ENCODE assay signal across 21 cellular contexts in the genomic region with DNA sequence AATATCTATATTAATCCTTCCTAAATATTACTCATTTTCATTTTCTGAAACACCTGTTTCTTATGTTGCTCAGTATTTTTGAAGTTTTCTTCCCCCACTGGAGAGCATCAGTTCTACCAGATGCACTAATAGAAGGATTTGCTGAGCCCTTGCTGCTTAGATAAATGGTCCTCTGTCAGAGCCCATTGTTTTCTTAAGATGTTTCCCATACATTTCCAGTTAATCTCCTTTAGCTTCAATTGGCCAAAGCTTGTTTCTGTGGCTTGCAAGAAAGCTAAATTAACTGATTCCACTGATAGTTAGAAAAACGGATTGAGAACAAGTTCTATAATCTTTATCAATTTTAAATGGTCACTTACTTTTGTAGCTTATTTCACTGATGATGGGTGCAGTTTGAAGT.
A peak's percentile ranks its signal among the peaks of the same experiment; 100 is the strongest.
DNase-seq lines count a peak whose midpoint lies in the region; ATAC-seq and TF ChIP-seq lines count a peak whose summit lies in the region.
"Had no signal": no experiment of that assay in that cellular context is flagged by ENCODE, and none has a peak within 500 bp of the region (broad histone marks: within the 10 kb centered on the region; RNA-seq: fewer than 3 reads in every experiment).

No MANE protein-coding gene starts in this region.

- H3K9ac ChIP-seq in HCT116 (ENCODE audit: low read length) (no peak overlapping the region), mesendoderm (ENCODE audit: low read length) (no peak overlapping the region)
- H3K9ac ChIP-seq: BLaER1 treated with 17β-estradiol and CSF1 and Interleukin-3, amounts not matched to agents 10 nM and 100 nM; SK-N-SH had no signal

- H3K4me1 ChIP-seq in HCT116 (ENCODE audit: control insufficient read depth in 1 of 2, insufficient read depth in 2 of 2, low read length in 2 of 2) (no peaks in the 10 kb centered on the region), mesendoderm (ENCODE audit: control insufficient read depth, low read depth, low read length) (no peaks in the 10 kb centered on the region), PC-9 (replicated peaks; ENCODE audit: insufficient read depth) (no peaks in the 10 kb centered on the region)

- intact Hi-C loops in HCT116 (cut with micrococcal nuclease) (no loop called here), PC-9 (cut with micrococcal nuclease; ENCODE audit: unreplicated experiment) (no loop called here)

- H3K56ac ChIP-seq in mesendoderm (ENCODE audit: low read length) = no peak overlapping the region

- H3K9me3 Mint-ChIP-seq in WTC11 = no peaks in the 10 kb centered on the region

- TF ChIP-seq CTCF in HCT116 (IDR thresholded peaks at IDR 0.05 in 2 of 3, conservative IDR thresholded peaks at IDR 0.05 in 1 of 3; ENCODE audit: borderline replicate concordance in 1 of 3, insufficient read depth in 1 of 3, low read depth in 2 of 3, low read length in 2 of 3) (no peak), WTC11 (IDR thresholded peaks at IDR 0.05) (no peak), PC-9 (conservative IDR thresholded peaks at IDR 0.05) (no peak)

- peak; percentile 9 for DNase-seq in D341Med (ENCODE audit: low spot score)
- DNase-seq in HCT116 (ENCODE audit: low read depth, low spot score) = no peak
- DNase-seq in WTC11 (ENCODE audit: low spot score) = no peak
- DNase-seq in mesendoderm = peak; percentile 46
- no peak for DNase-seq in NCI-H510A (lab: John Stamatoyannopoulos, UW)
- DNase-seq in PC-9 = no peak
- DNase-seq in DMS53 (lab: John Stamatoyannopoulos, UW) = no peak
- DNase-seq: AML-193; CD4-positive, alpha-beta T cell; DMS79; EL; GDM1; NCI-H1092; NCI-H1436; NCI-H187; NCI-H2227 treated with DMSO at 0.1 percent for 48 hours; SIG-M5; SK-N-SH; T-helper 2 cell had no signal

- H3K4ac ChIP-seq in mesendoderm (ENCODE audit: low read depth, low read length) = no peak overlapping the region

- H3K27me3 Mint-ChIP-seq in WTC11 (ENCODE audit: low read depth) = no peaks in the 10 kb centered on the region
- H3K27me3 Mint-ChIP-seq: CD4-positive, alpha-beta T cell had no signal

- no peak overlapping the region for H4K5ac ChIP-seq in mesendoderm (ENCODE audit: low read length)

- H3K9me3 ChIP-seq in HCT116 (ENCODE audit: control insufficient read depth in 1 of 2, insufficient read depth in 1 of 2, low read depth in 1 of 2, low read length in 2 of 2) (no peaks in the 10 kb centered on the region), PC-9 (ENCODE audit: insufficient read depth, low read depth) (no peaks in the 10 kb centered on the region)
- H3K9me3 ChIP-seq: BLaER1 treated with 17β-estradiol and CSF1 and Interleukin-3, amounts not matched to agents 10 nM and 100 nM; SK-N-SH had no signal

- no TSS peak for BruUV-seq in HCT116 (replicated peaks; lab: Mats Ljungman, UMichigan)
- no TSS peak for BruUV-seq in PC-9 (replicated peaks; lab: Mats Ljungman, UMichigan)

- H3K4me2 ChIP-seq in HCT116 (ENCODE audit: low read length) (no peak overlapping the region), mesendoderm (ENCODE audit: low read length) (no peak overlapping the region), PC-9 (no peak overlapping the region)
- H3K4me2 ChIP-seq: BLaER1 treated with 17β-estradiol and CSF1 and Interleukin-3, amounts not matched to agents 10 nM and 100 nM; SK-N-SH had no signal

- no peak overlapping the region for H2BK120ac ChIP-seq in mesendoderm (ENCODE audit: low read depth, low read length)

- no peaks in the 10 kb centered on the region for H3K79me1 ChIP-seq in mesendoderm (ENCODE audit: low read length)

- no peaks in the 10 kb centered on the region for H3K36me3 Mint-ChIP-seq in WTC11

- POLR2A ChIA-PET in HCT116 (lab: Charles Lee) (no interaction called here), WTC11 (lab: Charles Lee) (no interaction called here), PC-9 (lab: Charles Lee; ENCODE audit: unreplicated experiment) (no interaction called here)

- H2AFZ ChIP-seq in HCT116 (ENCODE audit: low read depth, low read length, poor library complexity, severe bottlenecking) (peak overlapping the region; percentile 56), PC-9 (no peak overlapping the region)

- no peak for ATAC-seq in HCT116
- peak; percentile 64 for ATAC-seq in WTC11
- ATAC-seq: GM12878 had no signal

- no peak overlapping the region for H3K27ac Mint-ChIP-seq in WTC11
- H3K27ac Mint-ChIP-seq: CD4-positive, alpha-beta T cell had no signal

- H3K27ac ChIP-seq in HCT116 (ENCODE audit: low read depth, low read length) (no peak overlapping the region), mesendoderm (ENCODE audit: low read depth, low read length) (no peak overlapping the region), PC-9 (no peak overlapping the region)
- H3K27ac ChIP-seq: BLaER1 treated with 17β-estradiol and CSF1 and Interleukin-3, amounts not matched to agents 10 nM and 100 nM had no signal

- H3K36me3 ChIP-seq in HCT116 (ENCODE audit: control insufficient read depth in 1 of 2, insufficient read depth in 2 of 2, low read length in 2 of 2) (no peaks in the 10 kb centered on the region), mesendoderm (ENCODE audit: control insufficient read depth, insufficient read depth, low read length) (no peaks in the 10 kb centered on the region), PC-9 (ENCODE audit: low read depth) (no peaks in the 10 kb centered on the region)
- H3K36me3 ChIP-seq: BLaER1 treated with 17β-estradiol and CSF1 and Interleukin-3, amounts not matched to agents 10 nM and 100 nM had no signal

- no peaks in the 10 kb centered on the region for H4K20me1 ChIP-seq in HCT116 (ENCODE audit: insufficient read depth)
- no peaks in the 10 kb centered on the region for H4K20me1 ChIP-seq in PC-9 (ENCODE audit: insufficient read depth)
- H4K20me1 ChIP-seq: BLaER1 treated with 17β-estradiol and CSF1 and Interleukin-3, amounts not matched to agents 10 nM and 100 nM had no signal

- H3F3A ChIP-seq in PC-9 (ENCODE audit: insufficient read depth, low read depth) = no peaks in the 10 kb centered on the region

- H2AK5ac ChIP-seq in mesendoderm (ENCODE audit: low read length) = no peak overlapping the region

- WGBS in mesendoderm (ENCODE audit: extremely low coverage, insufficient coverage, low lambda C conversion rate) = no CpG with 5 or more reads among the region's 1 CpG

- RAD21 ChIA-PET in HCT116 (lab: Charles Lee; ENCODE audit: low non-redundant PET in 1 of 2, low total read pairs in 2 of 2, uncharacterized antibody in 2 of 2, unreplicated experiment in 2 of 2) = no interaction called here

- H3K9me2 ChIP-seq in HCT116 (ENCODE audit: insufficient read depth) (no peaks in the 10 kb centered on the region), PC-9 (ENCODE audit: insufficient read depth) (no peaks in the 10 kb centered on the region)
- H3K9me2 ChIP-seq: SK-N-SH had no signal

- H2BK5ac ChIP-seq in mesendoderm (ENCODE audit: low read length) = no peak overlapping the region

- no peak for TF ChIP-seq POLR2A in HCT116 (IDR thresholded peaks at IDR 0.05; ENCODE audit: borderline replicate concordance, extremely low read depth, insufficient read depth, insufficient read length)

- H3K4me1 Mint-ChIP-seq in WTC11 = peaks cover 14% of the 10 kb centered on the region

- CTCF ChIA-PET in HCT116 (lab: Charles Lee) = no interaction called here
- CTCF ChIA-PET in WTC11 (lab: Charles Lee) = no interaction called here
- CTCF ChIA-PET in PC-9 (lab: Charles Lee) = no interaction called here

- H2BK15ac ChIP-seq in mesendoderm (replicated peaks; ENCODE audit: low read depth) = no peak overlapping the region

- TF ChIP-seq RAD21 in HCT116 (IDR thresholded peaks at IDR 0.05; ENCODE audit: low read depth) = no peak

- H3K23ac ChIP-seq in mesendoderm (ENCODE audit: low read length) = no peak overlapping the region

- no peaks in the 10 kb centered on the region for H3K27me3 ChIP-seq in HCT116 (ENCODE audit: insufficient read depth, low read length)
- H3K27me3 ChIP-seq in mesendoderm (ENCODE audit: insufficient read depth, low read length, poor library complexity) = no peaks in the 10 kb centered on the region
- no peaks in the 10 kb centered on the region for H3K27me3 ChIP-seq in PC-9 (ENCODE audit: insufficient read depth, low read depth)
- H3K27me3 ChIP-seq: BLaER1 treated with 17β-estradiol and CSF1 and Interleukin-3, amounts not matched to agents 10 nM and 100 nM had no signal

- H3K4me3 ChIP-seq in HCT116 (replicated peaks in 1 of 2; ENCODE audit: low read depth in 1 of 2, low read length in 2 of 2) = no peak overlapping the region
- no peak overlapping the region for H3K4me3 ChIP-seq in mesendoderm (ENCODE audit: low read length)
- H3K4me3 ChIP-seq in PC-9 = no peak overlapping the region
- H3K4me3 ChIP-seq: BLaER1 treated with 17β-estradiol and CSF1 and Interleukin-3, amounts not matched to agents 10 nM and 100 nM; GM12878 had no signal

- H3K79me2 ChIP-seq in HCT116 (ENCODE audit: insufficient read depth, low read length) (no peaks in the 10 kb centered on the region), mesendoderm (ENCODE audit: control insufficient read depth, insufficient read depth, low read length) (no peaks in the 10 kb centered on the region), PC-9 (ENCODE audit: low read depth) (no peaks in the 10 kb centered on the region)

- H4K8ac ChIP-seq in mesendoderm (ENCODE audit: low read depth, low read length) = no peak overlapping the region

- no peak overlapping the region for H3K4me3 Mint-ChIP-seq in WTC11
- H3K4me3 Mint-ChIP-seq: CD4-positive, alpha-beta T cell had no signal

- no peak overlapping the region for H3K18ac ChIP-seq in mesendoderm (ENCODE audit: low read length)

TF ChIP-seq in HCT116, 20 proteins besides CTCF, POLR2A, EP300 and RAD21 (continues in another document):
- TF ChIP-seq EZH2 (IDR thresholded peaks at IDR 0.05) = no peak
- TF ChIP-seq EZH2phosphoT487 (IDR thresholded peaks at IDR 0.05; ENCODE audit: borderline replicate concordance) = no peak
- no peak for TF ChIP-seq ELF1 (IDR thresholded peaks at IDR 0.05; ENCODE audit: borderline replicate concordance, low read depth)

TF ChIP-seq in WTC11, 78 proteins besides CTCF, POLR2A, EP300 and RAD21 (continues in another document):
- TF ChIP-seq, protein P1, sequence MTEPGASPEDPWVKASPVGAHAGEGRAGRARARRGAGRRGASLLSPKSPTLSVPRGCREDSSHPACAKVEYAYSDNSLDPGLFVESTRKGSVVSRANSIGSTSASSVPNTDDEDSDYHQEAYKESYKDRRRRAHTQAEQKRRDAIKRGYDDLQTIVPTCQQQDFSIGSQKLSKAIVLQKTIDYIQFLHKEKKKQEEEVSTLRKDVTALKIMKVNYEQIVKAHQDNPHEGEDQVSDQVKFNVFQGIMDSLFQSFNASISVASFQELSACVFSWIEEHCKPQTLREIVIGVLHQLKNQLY (CRISPR knock-in tag; IDR thresholded peaks at IDR 0.05) = no peak
- TF ChIP-seq JAZF1 (CRISPR knock-in tag; IDR thresholded peaks at IDR 0.05) (no peak), ZNF416 (CRISPR knock-in tag; IDR thresholded peaks at IDR 0.05) (no peak), TEAD1 (CRISPR knock-in tag; IDR thresholded peaks at IDR 0.05) (no peak), KAT7 (CRISPR knock-in tag; IDR thresholded peaks at IDR 0.05; ENCODE audit: borderline replicate concordance) (no peak), GTF2I (CRISPR knock-in tag; conservative IDR thresholded peaks at IDR 0.05) (no peak), JUN (CRISPR knock-in tag; IDR thresholded peaks at IDR 0.05) (no peak)

Comparison
In these comparisons a context has a peak if more than half of its experiments do, and no peak if none do; other contexts are left out.
1. DNase-seq: peak in D341Med (single experiment) and mesendoderm (single experiment); none in HCT116 (single experiment), WTC11 (single experiment), NCI-H510A (single experiment), PC-9 (0 of 2) and DMS53 (single experiment).